12 cellular contexts compared by ENCODE assay signal in the genomic region with DNA sequence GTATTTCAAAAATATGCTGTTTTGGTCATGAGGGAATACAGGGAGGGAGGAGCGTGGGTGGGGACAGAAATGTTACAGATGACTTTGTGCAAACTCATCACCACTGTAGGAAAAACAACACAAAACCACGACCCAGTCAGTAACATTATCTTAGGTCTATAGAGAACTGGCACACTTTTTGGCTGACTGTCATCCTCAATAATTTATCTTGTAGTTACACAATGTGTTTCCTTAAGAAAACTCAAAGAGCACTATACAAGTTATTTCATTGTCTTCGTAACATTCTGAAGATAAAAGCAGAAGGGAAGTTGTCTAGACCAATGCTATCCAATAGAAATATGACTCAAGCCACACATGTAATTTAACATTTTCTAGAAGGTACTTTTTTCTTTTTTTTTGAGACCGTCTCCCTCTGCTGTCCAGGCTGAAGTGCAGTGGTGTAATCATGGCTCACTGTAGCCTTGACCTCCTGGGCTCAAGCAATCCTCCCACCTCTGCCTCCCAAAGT. TPM values are rescaled to one million over a fixed set of nuclear protein-coding genes. Genes with fewer than 3 reads are reported as not detected.
DNase-seq lines count a peak whose midpoint lies in the region; ATAC-seq and TF ChIP-seq lines count a peak whose summit lies in the region.
"Had no signal": no experiment of that assay in that cellular context is flagged by ENCODE, and none has a peak within 500 bp of the region (broad histone marks: within the 10 kb centered on the region; RNA-seq: fewer than 3 reads in every experiment).

No MANE protein-coding gene starts in this region.

- ATAC-seq in HG03342 (IDR thresholded peaks at IDR 0.05; ENCODE audit: unreplicated experiment) = no peak

- no peak overlapping the region for H3K4me3 ChIP-seq in NB4 (ENCODE audit: low read depth, low read length)
- peak overlapping the region in 1 of 2 experiments; percentile 22 for H3K4me3 ChIP-seq in neutrophil (ENCODE audit: low read depth in 1 of 2, low read length in 1 of 2)
- no peak overlapping the region for H3K4me3 ChIP-seq in stomach

- TF ChIP-seq POLR2A in NB4 (IDR thresholded peaks at IDR 0.05; ENCODE audit: extremely low read depth, insufficient read length) = no peak
- no peak for TF ChIP-seq POLR2A in stomach (IDR thresholded peaks at IDR 0.05)

- TF ChIP-seq CTCF in NB4 (IDR thresholded peaks at IDR 0.05; ENCODE audit: low read depth, low read length) (no peak), neutrophil (IDR thresholded peaks at IDR 0.05) (no peak), stomach (IDR thresholded peaks at IDR 0.05) (no peak)

- in situ Hi-C loops in Caki2 (cut with HindIII; ENCODE audit: low pct_unique_long_range_greater_than_20kb, low sequenced_read_pairs) = no loop called here

- H3K27me3 ChIP-seq in neutrophil = no peaks in the 10 kb centered on the region
- H3K27me3 ChIP-seq in stomach = no peaks in the 10 kb centered on the region

- H3K27ac ChIP-seq in neutrophil (peak overlapping the region; percentile 89), stomach (no peak overlapping the region)

- no peak for TF ChIP-seq EP300 in stomach (IDR thresholded peaks at IDR 0.05)

- intact Hi-C loops in stomach (cut with DNase I; ENCODE audit: low total_unique reads) = no loop called here

- H3K4me1 ChIP-seq in neutrophil (ENCODE audit: control insufficient read depth in 1 of 2, insufficient read depth in 1 of 2, low read depth in 1 of 2, low read length in 1 of 2) (peaks cover 46 to 57% of the 10 kb centered on the region in 2 experiments), stomach (peaks cover 0 to 5% (median 0%) of the 10 kb centered on the region in 4 donors)

- H3K9me3 ChIP-seq in neutrophil = no peaks in the 10 kb centered on the region
- no peaks in the 10 kb centered on the region for H3K9me3 ChIP-seq in stomach
- H3K9me3 ChIP-seq: Caco-2 had no signal

- H3K36me3 ChIP-seq in neutrophil (no peaks in the 10 kb centered on the region), stomach (no peaks in the 10 kb centered on the region)

- DNase-seq in Caki2 (ENCODE audit: low read depth) = peak; percentile 65
- peak; percentile 30 for DNase-seq in NB4 (ENCODE audit: low read depth)
- peak; percentile 31 for DNase-seq in dedifferentiated amniotic fluid mesenchymal stem cell (ENCODE audit: extremely low spot score)
- DNase-seq in stomach = no peak
- DNase-seq in T-helper 9 cell = no peak
- no peak for DNase-seq in UCSD-AML1 (lab: John Stamatoyannopoulos, UW; ENCODE audit: unreplicated experiment)
- DNase-seq: activated CD4-positive, alpha-beta T cell treated with anti-CD3 and anti-CD28 coated beads, Interleukin-2, amount 50 U/mL, for 48 hours; NCI-H187 treated with DMSO at 0.1 percent for 48 hours; SHP77 treated with DMSO at 0.1 percent for 48 hours had no signal

- WGBS in stomach, 5 donors = 42 to 61% (median 61%) methylated on average over 4 of the region's 4 CpGs

RNA-seq across cellular contexts. Expression of a gene that starts 16.9 kb away (rescaled TPM):
- total RNA-seq in Caki2 (2014; rRNA removed; shearing (Covaris generic); ENCODE audit: low replicate concordance) = 4.6 and 10.4 TPM in 2 replicates
- total RNA-seq in stomach = 10 to 100 TPM in 4 of 5 donors, under 1 TPM in 1; 0.58 to 43.9 (median 12.8) TPM
- polyA plus RNA-seq in stomach = 10 to 100 TPM in 1 of 3 donors, 1 to 10 TPM in 2; 3.0 to 14.2 (median 8.3) TPM

Comparison
In these comparisons a context has a peak if more than half of its experiments do, and no peak if none do; other contexts are left out.
1. DNase-seq: peak in Caki2 (single experiment), NB4 (single experiment) and dedifferentiated amniotic fluid mesenchymal stem cell (single experiment); none in stomach (single experiment), T-helper 9 cell (single experiment) and UCSD-AML1 (single experiment).